8 cellular contexts compared by ENCODE assay signal in genomic region chr11:63671322-63672155, GRCh38. TPM values are rescaled to one million over a fixed set of nuclear protein-coding genes. Genes with fewer than 3 reads are reported as not detected.
A peak's percentile ranks its signal among the peaks of the same experiment; 100 is the strongest.
DNase-seq lines count a peak whose midpoint lies in the region; ATAC-seq and TF ChIP-seq lines count a peak whose summit lies in the region.

A gene with protein sequence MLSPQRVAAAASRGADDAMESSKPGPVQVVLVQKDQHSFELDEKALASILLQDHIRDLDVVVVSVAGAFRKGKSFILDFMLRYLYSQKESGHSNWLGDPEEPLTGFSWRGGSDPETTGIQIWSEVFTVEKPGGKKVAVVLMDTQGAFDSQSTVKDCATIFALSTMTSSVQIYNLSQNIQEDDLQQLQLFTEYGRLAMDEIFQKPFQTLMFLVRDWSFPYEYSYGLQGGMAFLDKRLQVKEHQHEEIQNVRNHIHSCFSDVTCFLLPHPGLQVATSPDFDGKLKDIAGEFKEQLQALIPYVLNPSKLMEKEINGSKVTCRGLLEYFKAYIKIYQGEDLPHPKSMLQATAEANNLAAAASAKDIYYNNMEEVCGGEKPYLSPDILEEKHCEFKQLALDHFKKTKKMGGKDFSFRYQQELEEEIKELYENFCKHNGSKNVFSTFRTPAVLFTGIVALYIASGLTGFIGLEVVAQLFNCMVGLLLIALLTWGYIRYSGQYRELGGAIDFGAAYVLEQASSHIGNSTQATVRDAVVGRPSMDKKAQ (minus strand): TSS chr11:63671376. CDS start chr11:63671335, 41 bp downstream.

- peaks cover 31% of the 10 kb centered on the region for H3K4me1 Mint-ChIP-seq in CD4-positive, alpha-beta T cell (ENCODE audit: low read depth)

- peak within 1 kb of the TSS; percentile 88 for H3K4me3 Mint-ChIP-seq in CD4-positive, alpha-beta T cell

- H3K4me3 ChIP-seq in ectodermal cell (ENCODE audit: insufficient read depth, low read depth, low read length) (peak within 1 kb of the TSS; percentile 49), lower lobe of right lung (peak within 1 kb of the TSS; percentile 94)

- H3K36me3 ChIP-seq in ectodermal cell (ENCODE audit: control insufficient read depth, insufficient read depth, low read length) (no peaks in the 10 kb centered on the region), lower lobe of right lung (no peaks in the 10 kb centered on the region)

- no peaks in the 10 kb centered on the region for H3K27me3 Mint-ChIP-seq in CD4-positive, alpha-beta T cell

- CTCF ChIA-PET in CD4-positive, alpha-beta T cell (lab: Charles Lee), result interaction anchor here (1.0 to 3.3 kb wide), 6 partner anchors 11 to 147 kb away, joined by 3 to 33 read pairs (median 5); partner anchors contain the start of gene RTN3

- ATAC-seq in CD4-positive, alpha-beta T cell (ENCODE audit: poor library complexity), result peak; percentile 93
- peak; percentile 88 for ATAC-seq in GM19455 (IDR thresholded peaks at IDR 0.05; ENCODE audit: unreplicated experiment)
- ATAC-seq in lower lobe of right lung, result peak; percentile 97 to 98

- no peaks in the 10 kb centered on the region for H3K9me3 ChIP-seq in CD4-positive, alpha-beta T cell (ENCODE audit: control insufficient read depth, low read length)
- no peaks in the 10 kb centered on the region for H3K9me3 ChIP-seq in ectodermal cell (ENCODE audit: control insufficient read depth, low read length)
- H3K9me3 ChIP-seq in lower lobe of right lung, result no peaks in the 10 kb centered on the region

- H3K27ac Mint-ChIP-seq in CD4-positive, alpha-beta T cell, result peak within 1 kb of the TSS; percentile 82

- peaks cover 5% of the 10 kb centered on the region for H3K36me3 Mint-ChIP-seq in CD4-positive, alpha-beta T cell (ENCODE audit: low read depth)

- intact Hi-C loops in CD4-positive, alpha-beta T cell (cut with DNase I, micrococcal nuclease), result loop anchor here (1.0 to 10.0 kb wide), 5 partner anchors 10 to 493 kb away; partner anchors contain the start of genes RTN3 (in 2 of the 2), MACROD1 (in 1 of the 2) and SPINDOC (in 1 of the 2)
- intact Hi-C loops in lower lobe of right lung (cut with DNase I), result no loop called here

- H3K27ac ChIP-seq in CD4-positive, alpha-beta T cell (ENCODE audit: low read depth, low read length), result peak within 1 kb of the TSS; percentile 75
- peak within 1 kb of the TSS; percentile 57 for H3K27ac ChIP-seq in ectodermal cell (ENCODE audit: insufficient read depth, low read depth, low read length, poor library complexity, severe bottlenecking)
- H3K27ac ChIP-seq in lower lobe of right lung, result peak within 1 kb of the TSS; percentile 99

- TF ChIP-seq CTCF in CD4-positive, alpha-beta T cell (IDR thresholded peaks at IDR 0.05), result peak; percentile 11
- no peak for TF ChIP-seq CTCF in lower lobe of right lung (IDR thresholded peaks at IDR 0.05)

- POLR2A ChIA-PET in CD4-positive, alpha-beta T cell (lab: Charles Lee), result interaction anchor here (0.6 to 3.8 kb wide), 8 partner anchors 7 to 135 kb away, joined by 3 to 44 read pairs (median 4); partner anchors contain the start of genes PLAAT4 and RTN3

- no peaks in the 10 kb centered on the region for H3K4me1 ChIP-seq in ectodermal cell (ENCODE audit: control insufficient read depth, insufficient read depth, low read length)
- H3K4me1 ChIP-seq in lower lobe of right lung, result peaks cover 41% of the 10 kb centered on the region

- peak; percentile 88 to 97 (median 94) for DNase-seq in CD4-positive, alpha-beta T cell
- DNase-seq in HK-2 (ENCODE audit: unreplicated experiment) (peak; percentile 95), NCI-H82 treated with DMSO at 0.1 percent for 48 hours (lab: John Stamatoyannopoulos, UW; ENCODE audit: unreplicated experiment) (peak; percentile 67), lower lobe of right lung (peak; percentile 99)
- peak; percentile 92 to 94 for DNase-seq in activated CD8-positive, alpha-beta memory T cell treated with anti-CD3 and anti-CD28 coated beads for 1 hour (ENCODE audit: extremely low read depth in 1 of 2, low read depth in 1 of 2)
- peak; percentile 84 to 94 (median 88) for DNase-seq in stimulated activated CD4-positive, alpha-beta T cell treated with anti-CD3 and anti-CD28 coated beads, TNF-alpha, amount 100 ng/mL, for 1 hour (ENCODE audit: low read depth in 3 of 3, low spot score in 1 of 3)

- no peaks in the 10 kb centered on the region for H3K9me3 Mint-ChIP-seq in CD4-positive, alpha-beta T cell

- WGBS in ectodermal cell, 2 experiments, result 12% methylated on average over 69 of the region's 69 CpGs

- H3K27me3 ChIP-seq in CD4-positive, alpha-beta T cell (ENCODE audit: control insufficient read depth, insufficient read depth, low read length), result no peaks in the 10 kb centered on the region
- H3K27me3 ChIP-seq in ectodermal cell (ENCODE audit: control insufficient read depth, insufficient read depth, low read length, poor library complexity, severe bottlenecking) (peaks cover 3% of the 10 kb centered on the region), lower lobe of right lung (ENCODE audit: low read depth) (no peaks in the 10 kb centered on the region)

RNA-seq across cellular contexts. Expression of the gene that starts here (rescaled TPM):
- total RNA-seq in CD4-positive, alpha-beta T cell, result 10 to 100 TPM; 14.5 to 16.5 TPM
- polyA plus RNA-seq in ectodermal cell (2013, experiment 1 of 4), result 12.6 TPM
- polyA plus RNA-seq in ectodermal cell (2013, experiment 2 of 4), result 12.4 TPM
- polyA plus RNA-seq in ectodermal cell (2013, experiment 3 of 4), result 7.7 TPM
- 8.7 TPM for polyA plus RNA-seq in ectodermal cell (2013, experiment 4 of 4)
- total RNA-seq in lower lobe of right lung, result 72.8 TPM

Comparison
In these comparisons a context has a peak if more than half of its experiments do, and no peak if none do; other contexts are left out.
1. Peak in every context shown above with its lines: DNase-seq, ATAC-seq, H3K4me3 ChIP-seq and H3K27ac ChIP-seq.